ENCODE assay signal across 8 cellular contexts in genomic region chr1:94962745-94963265, GRCh38. TPM values are rescaled to one million over a fixed set of nuclear protein-coding genes. Genes with fewer than 3 reads are reported as not detected.
DNase-seq lines count a peak whose midpoint lies in the region; ATAC-seq, FAIRE-seq and TF ChIP-seq lines count a peak whose summit lies in the region.

No MANE protein-coding gene starts in this region.

- TF ChIP-seq RAD21 in K562 (CRISPR knock-in tag; conservative IDR thresholded peaks at IDR 0.05 in 1 of 2, IDR thresholded peaks at IDR 0.05 in 1 of 2), result no peak

- H2AFZ ChIP-seq in K562 (ENCODE audit: low read depth, low read length), result peak overlapping the region; percentile 25; the same call in 1 of the 2 replicates

- in situ Hi-C loops in ACHN (cut with HindIII; ENCODE audit: low pct_ligation_motif_present, low pct_unique_long_range_greater_than_20kb, low sequenced_read_pairs), result no loop called here
- in situ Hi-C loops in K562 (cut with MboI), result no loop called here

- POLR2A ChIA-PET in K562 (lab: Yijun Ruan, JAX), result no interaction called here

- H3K27ac ChIP-seq in K562 (ENCODE audit: extremely low read depth, low read depth, low read length), result no peak overlapping the region
- H3K27ac ChIP-seq in lung (ENCODE audit: low read depth in 1 of 2, low read length in 1 of 2), result peak overlapping the region; percentile 77 to 78
- H3K27ac ChIP-seq in stomach smooth muscle (ENCODE audit: low read length), result peak overlapping the region; percentile 18

- no peaks in the 10 kb centered on the region for H4K20me1 ChIP-seq in K562 (replicated peaks; ENCODE audit: control insufficient read depth, insufficient read depth, low read length)

- WGBS in K562 (ENCODE audit: insufficient coverage, low coverage, missing lambda C conversion rate), result 0% methylated on average over 7 of the region's 8 CpGs
- WGBS in lung, 2 donors, result 0 to 1% methylated on average over 8 of the region's 8 CpGs

- BruUV-seq in K562 (replicated peaks; lab: Mats Ljungman, UMichigan), result no TSS peak

- TF ChIP-seq CTCF in K562 (IDR thresholded peaks at IDR 0.05 in 2 of 3, conservative IDR thresholded peaks at IDR 0.05 in 1 of 3; ENCODE audit: insufficient read depth in 2 of 3, low read depth in 1 of 3, low read length in 3 of 3) (no peak), lung (IDR thresholded peaks at IDR 0.05; ENCODE audit: control extremely low read depth, extremely low read depth) (no peak)

- H3K9me1 ChIP-seq in K562 (ENCODE audit: control insufficient read depth, insufficient read depth, low read length), result no peaks in the 10 kb centered on the region

- H3K9me3 ChIP-seq in K562 (replicated peaks; ENCODE audit: control insufficient read depth, insufficient read depth, low read depth, low read length), result no peaks in the 10 kb centered on the region
- H3K9me3 ChIP-seq in lung (ENCODE audit: control insufficient read depth in 2 of 2, insufficient read depth in 1 of 2, low read length in 1 of 2), result no peaks in the 10 kb centered on the region
- H3K9me3 ChIP-seq in stomach smooth muscle (ENCODE audit: control insufficient read depth in 2 of 2, low read length in 2 of 2), result no peaks in the 10 kb centered on the region

- H3K79me2 ChIP-seq in K562 (ENCODE audit: control insufficient read depth, insufficient read depth, low read length), result no peaks in the 10 kb centered on the region

- peak; percentile 19 for FAIRE-seq in K562 (lab: Jason Lieb, UNC)

- DNase-seq in ACHN (peak; percentile 68), OCI-M1 (lab: John Stamatoyannopoulos, UW) (peak; percentile 81), K562 (ENCODE audit: extremely low read depth in 1 of 4, low spot score in 3 of 4) (peak in 1 of 4 experiments; percentile 11), lung (ENCODE audit: low spot score) (no peak), cerebellar nuclear complex (lab: John Stamatoyannopoulos, UW) (no peak)

- intact Hi-C loops in K562 (cut with micrococcal nuclease), result loop anchor here (5.0 kb wide), 1 partner anchor 79 kb away; no protein-coding TSS in a partner anchor

- H3K4me2 ChIP-seq in K562 (ENCODE audit: insufficient read depth, low read length), result no peak overlapping the region

- TF ChIP-seq POLR2A in K562 (conservative IDR thresholded peaks at IDR 0.05), result no peak

- TF ChIP-seq EP300 in K562 (IDR thresholded peaks at IDR 0.05; ENCODE audit: low read length), result no peak

- H3K27me3 ChIP-seq in K562 (ENCODE audit: control insufficient read depth in 2 of 2, insufficient read depth in 2 of 2, low read length in 2 of 2), result peaks cover 3 to 5% of the 10 kb centered on the region in 2 experiments; a peak in 1 of 5 replicates
- no peaks in the 10 kb centered on the region for H3K27me3 ChIP-seq in lung (ENCODE audit: control insufficient read depth, insufficient read depth)
- H3K27me3 ChIP-seq in stomach smooth muscle (ENCODE audit: control insufficient read depth in 1 of 2, insufficient read depth in 2 of 2, low read length in 2 of 2), result no peaks in the 10 kb centered on the region

- CTCF ChIA-PET in K562 (lab: Yijun Ruan, JAX; ENCODE audit: low intra/inter-chr PET ratio), result no interaction called here

- H3K36me3 ChIP-seq in K562 (ENCODE audit: control insufficient read depth, insufficient read depth, low read length) (no peaks in the 10 kb centered on the region), lung (ENCODE audit: control insufficient read depth in 2 of 2, insufficient read depth in 2 of 2, low read length in 2 of 2) (no peaks in the 10 kb centered on the region), stomach smooth muscle (ENCODE audit: control insufficient read depth in 2 of 2, insufficient read depth in 2 of 2, low read length in 2 of 2) (no peaks in the 10 kb centered on the region)

- H3K4me3 ChIP-seq in K562 (no peak overlapping the region), lung (peak overlapping the region; percentile 18), stomach smooth muscle (ENCODE audit: low read length in 2 of 2) (peak overlapping the region; percentile 55 to 57)

- ATAC-seq in GM18867 (IDR thresholded peaks at IDR 0.05; ENCODE audit: unreplicated experiment), result peak; percentile 97
- peak; percentile 98 for ATAC-seq in HG03025 (IDR thresholded peaks at IDR 0.05; ENCODE audit: low FRiP score, unreplicated experiment)
- peak; percentile 52; the same call in 2 of the 3 replicates for ATAC-seq in K562
- peak; percentile 39 for ATAC-seq in lung (ENCODE audit: insufficient read depth, low FRiP score)

- H3K9ac ChIP-seq in K562 (ENCODE audit: insufficient read depth in 1 of 2, low read depth in 2 of 2, low read length in 2 of 2) (no peak overlapping the region), stomach smooth muscle (ENCODE audit: low read length in 2 of 2) (peak overlapping the region; percentile 42 to 65)

- H3K4me1 ChIP-seq in K562 (replicated peaks in 1 of 2; ENCODE audit: control insufficient read depth in 2 of 2, insufficient read depth in 2 of 2, low read length in 2 of 2) (no peaks in the 10 kb centered on the region), lung (ENCODE audit: control insufficient read depth in 2 of 2, insufficient read depth in 2 of 2, low read length in 2 of 2) (peaks cover 0 to 2% of the 10 kb centered on the region in 2 donors), stomach smooth muscle (ENCODE audit: control insufficient read depth, insufficient read depth, low read length) (no peaks in the 10 kb centered on the region)

RNA-seq across cellular contexts. Expression of gene CNN3, which starts 35.9 kb away (rescaled TPM):
- not detected in 2 replicates for total RNA-seq in K562 (2011; cell fraction: chromatin; rRNA removed; ENCODE audit: low replicate concordance)
- total RNA-seq in K562 (2011; cell fraction: nucleolus; rRNA removed), result not detected in 2 replicates
- total RNA-seq in K562 (2011; cell fraction: nucleoplasm; rRNA removed), result not detected in 2 replicates
- total RNA-seq in K562 (2014; rRNA removed), result 0.32 TPM in 1 of 2 replicates, not detected in the other
- 0.18 TPM in 1 of 2 replicates, not detected in the other for total RNA-seq in K562 (2014; rRNA removed; fragmentation: Illumina TruSeq; extraction: Trizol)
- not detected in 2 replicates for total RNA-seq in K562 (2015; rRNA removed; fragmentation: Illumina TruSeq; extraction: Trizol)
- 0.56 and 0.62 TPM in 2 replicates for total RNA-seq in K562 (2021)
- polyA plus RNA-seq in K562 (2011; rRNA removed), result 0.08 TPM in 1 of 2 replicates, not detected in the other
- 0.10 TPM in 1 of 2 replicates, not detected in the other for polyA plus RNA-seq in K562 (2011; cell fraction: cytosol; rRNA removed)
- not detected in 2 replicates for polyA plus RNA-seq in K562 (2011; cell fraction: nucleus; rRNA removed)
- 0.47 TPM in 1 of 2 replicates, not detected in the other for polyA plus RNA-seq in K562 (2012)
- polyA plus RNA-seq in K562 (2014; fragmentation: Illumina TruSeq; extraction: Trizol), result not detected in 2 replicates
- polyA plus RNA-seq in K562 (2014; fragmentation: Nextera tagmentation; extraction: Ambion mirVana), result under 1 TPM in 1 of 2 experiments, not detected in 1; 0.06 TPM
- polyA plus RNA-seq in K562 (2014; rRNA removed), result 0.12 TPM in 1 of 2 replicates, not detected in the other
- 0.12 TPM in 1 of 2 replicates, not detected in the other for polyA minus RNA-seq in K562 (2011; rRNA and poly(A)+ RNA removed)
- not detected in 2 replicates for polyA minus RNA-seq in K562 (2011; cell fraction: cytosol; rRNA and poly(A)+ RNA removed)
- not detected in 2 replicates for polyA minus RNA-seq in K562 (2011; cell fraction: nucleus; rRNA and poly(A)+ RNA removed)
- total RNA-seq in lung, result 100 to 1,000 TPM; 210 to 265 TPM
- polyA plus RNA-seq in lung, result 100 to 1,000 TPM in 1 of 2 donors, 10 to 100 TPM in 1; 79.9 to 154 TPM

Comparison
In these comparisons a context has a peak if more than half of its experiments do, and no peak if none do; other contexts are left out.
1. DNase-seq: peak in ACHN (single experiment) and OCI-M1 (single experiment); none in lung (single experiment) and cerebellar nuclear complex (0 of 2).
2. ATAC-seq: peak in every context shown above with its lines; median percentile 98 in HG03025; 97 in GM18867; 52 in K562; 39 in lung.
3. H3K9ac ChIP-seq: peak in stomach smooth muscle (2 of 2); none in K562 (0 of 2).
4. RNA of gene CNN3, which starts 35.9 kb away (total RNA-seq): 210 to 265 TPM in lung; 0.18 to 0.62 TPM in K562; every median in the first group is over 100 times any median in the second.